20 cellular contexts compared by ENCODE assay signal in the genomic region with DNA sequence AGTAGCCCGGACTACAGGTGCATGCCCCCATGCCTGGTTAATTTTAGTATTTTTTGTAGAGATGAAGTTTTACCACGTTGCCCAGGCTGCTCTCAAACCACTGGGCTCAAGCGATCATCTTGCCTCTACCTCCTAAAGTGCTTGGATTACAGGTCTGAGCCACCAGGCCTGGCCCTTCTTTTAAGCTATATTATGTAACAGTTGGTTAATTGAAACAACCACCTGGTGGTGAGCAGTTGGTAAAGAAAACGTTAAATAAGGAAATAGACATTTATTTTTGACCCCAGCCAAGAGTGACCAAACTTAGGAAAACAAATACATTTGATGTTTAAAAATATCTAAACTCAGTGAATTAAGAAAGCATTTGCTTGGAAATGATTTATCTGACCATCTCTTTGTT. TPM values are rescaled to one million over a fixed set of nuclear protein-coding genes. Genes with fewer than 3 reads are reported as not detected.
"Had no signal": no experiment of that assay in that cellular context is flagged by ENCODE, and none has a peak within 500 bp of the region (broad histone marks: within the 10 kb centered on the region; RNA-seq: fewer than 3 reads in every experiment).

No MANE protein-coding gene starts in this region.

- H3K27ac ChIP-seq: ascending aorta, heart left ventricle, neutrophil, right atrium auricular region, thyroid gland, vagina, VCaP had no signal

- H3K4me1 ChIP-seq: ascending aorta, heart left ventricle, right atrium auricular region, thyroid gland, vagina had no signal

- FAIRE-seq: islet of Langerhans, small intestine had no signal

- H3K9me3 ChIP-seq: ascending aorta, heart left ventricle, neutrophil, right atrium auricular region, thyroid gland, vagina had no signal

- DNase-seq: activated CD4-positive, alpha-beta T cell treated with anti-CD3 and anti-CD28 coated beads for 36 hours; activated CD8-positive, alpha-beta memory T cell treated with anti-CD3 and anti-CD28 coated beads, Interleukin-2, amount 50 U/mL, for 4 hours; activated CD8-positive, alpha-beta T cell treated with anti-CD3 and anti-CD28 coated beads for 36 hours; activated naive CD4-positive, alpha-beta T cell treated with Interleukin-2 at 50 U/mL for 16 hours; activated naive CD8-positive, alpha-beta T cell treated with anti-CD3 and anti-CD28 coated beads, Interleukin-2, amount 50 U/mL, for 24 hours; foreskin melanocyte; heart left ventricle; mammary epithelial cell; naive thymus-derived CD8-positive, alpha-beta T cell; small intestine; thyroid gland had no signal

- H3K36me3 ChIP-seq: ascending aorta, heart left ventricle, neutrophil, right atrium auricular region, thyroid gland, vagina had no signal

- H3K27me3 ChIP-seq: ascending aorta, heart left ventricle, neutrophil, right atrium auricular region, thyroid gland, vagina had no signal

- H3K4me3 ChIP-seq: ascending aorta, heart left ventricle, right atrium auricular region, thyroid gland, vagina had no signal

- ATAC-seq: activated CD4-positive, alpha-beta T cell treated with anti-CD3 and anti-CD28 coated beads for 36 hours; activated CD8-positive, alpha-beta T cell treated with anti-CD3 and anti-CD28 coated beads for 36 hours; activated naive CD8-positive, alpha-beta T cell treated with anti-CD3 and anti-CD28 coated beads, Interleukin-2, amount 50 U/mL, for 24 hours; heart left ventricle; left lobe of liver; naive thymus-derived CD8-positive, alpha-beta T cell had no signal

RNA-seq across cellular contexts. Expression of a gene that starts 12.1 kb away (rescaled TPM):
- total RNA-seq: activated CD4-positive, alpha-beta T cell treated with anti-CD3 and anti-CD28 coated beads for 36 hours; activated CD8-positive, alpha-beta T cell treated with anti-CD3 and anti-CD28 coated beads for 36 hours; ascending aorta; heart left ventricle; left lobe of liver; mammary epithelial cell; mononuclear cell; naive thymus-derived CD8-positive, alpha-beta T cell; posterior vena cava; right atrium auricular region; thyroid gland; vagina had no signal
- polyA plus RNA-seq: heart left ventricle; mammary epithelial cell; naive thymus-derived CD8-positive, alpha-beta T cell; small intestine had no signal
